27 cellular contexts compared by ENCODE assay signal in the genomic region with DNA sequence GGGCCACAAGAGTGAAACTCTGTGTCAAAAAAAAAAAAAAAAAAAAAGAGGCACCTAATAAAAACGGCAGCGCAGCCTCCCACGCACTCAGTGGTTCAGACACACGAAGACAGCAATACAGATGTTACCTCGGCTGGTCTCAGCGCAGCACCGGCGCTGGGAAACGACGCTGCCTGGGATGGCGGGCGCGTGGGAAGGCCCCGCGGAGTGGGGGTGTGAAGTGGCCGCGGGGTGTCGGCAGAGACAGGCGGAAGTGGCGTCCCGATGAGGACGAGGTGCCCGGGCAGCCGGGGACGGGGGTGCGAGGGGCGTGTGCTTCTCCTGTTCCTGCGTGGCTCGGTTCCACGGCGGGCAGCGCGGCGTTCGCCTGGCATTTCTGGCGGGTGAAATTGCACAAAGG.
"Had no signal": no experiment of that assay in that cellular context is flagged by ENCODE, and none has a peak within 500 bp of the region (broad histone marks: within the 10 kb centered on the region; RNA-seq: fewer than 3 reads in every experiment).

No MANE protein-coding gene starts in this region.

- H3K27ac ChIP-seq: ascending aorta, Peyer's patch, RWPE1, VCaP had no signal

- H3K4me3 Mint-ChIP-seq: activated CD4-positive, alpha-beta memory T cell treated with anti-CD3 and anti-CD28 coated beads for 36 hours; activated CD4-positive, alpha-beta T cell treated with anti-CD3 and anti-CD28 coated beads, Interleukin-2, amount 10 ng/mL, durations not matched to agents 7 days and 5 days; activated naive CD8-positive, alpha-beta T cell treated with anti-CD3 and anti-CD28 coated beads, Interleukin-2, amount 50 U/mL, for 24 hours; activated T-cell treated with anti-CD3 and anti-CD28 coated beads, Interleukin-2, amount 50 U/mL, for 4 hours; brain had no signal

- H3K4me1 ChIP-seq: ascending aorta, Peyer's patch had no signal

- H3K4me1 Mint-ChIP-seq: activated CD4-positive, alpha-beta T cell treated with anti-CD3 and anti-CD28 coated beads, Interleukin-2, amount 10 ng/mL, durations not matched to agents 7 days and 5 days; activated naive CD8-positive, alpha-beta T cell treated with anti-CD3 and anti-CD28 coated beads, Interleukin-2, amount 50 U/mL, for 24 hours had no signal

- H3K27me3 ChIP-seq: ascending aorta, Peyer's patch had no signal

- H3K27ac Mint-ChIP-seq: activated CD4-positive, alpha-beta memory T cell treated with anti-CD3 and anti-CD28 coated beads for 36 hours; activated CD4-positive, alpha-beta T cell treated with anti-CD3 and anti-CD28 coated beads, Interleukin-2, amount 10 ng/mL, durations not matched to agents 7 days and 5 days; activated naive CD4-positive, alpha-beta T cell treated with anti-CD3 and anti-CD28 coated beads, Interleukin-2, amount 50 U/mL, for 72 hours; activated naive CD8-positive, alpha-beta T cell treated with anti-CD3 and anti-CD28 coated beads, Interleukin-2, amount 50 U/mL, for 24 hours had no signal

- H3K36me3 ChIP-seq: ascending aorta, Peyer's patch had no signal

- H3K4me3 ChIP-seq: ascending aorta, Peyer's patch had no signal

- H3K9me3 ChIP-seq: ascending aorta, Peyer's patch had no signal

- H3K27me3 Mint-ChIP-seq: activated CD4-positive, alpha-beta memory T cell treated with anti-CD3 and anti-CD28 coated beads for 36 hours; activated CD4-positive, alpha-beta T cell treated with anti-CD3 and anti-CD28 coated beads, Interleukin-2, amount 10 ng/mL, durations not matched to agents 7 days and 5 days; activated naive CD8-positive, alpha-beta T cell treated with anti-CD3 and anti-CD28 coated beads, Interleukin-2, amount 50 U/mL, for 24 hours had no signal

- ATAC-seq: activated naive CD4-positive, alpha-beta T cell treated with anti-CD3 and anti-CD28 coated beads, Interleukin-2, amount 50 U/mL, for 72 hours; activated naive CD8-positive, alpha-beta T cell treated with anti-CD3 and anti-CD28 coated beads, Interleukin-2, amount 50 U/mL, for 24 hours; activated T-cell treated with anti-CD3 and anti-CD28 coated beads, Interleukin-2, amount 50 U/mL, for 4 hours had no signal

- H3K9me3 Mint-ChIP-seq: activated CD4-positive, alpha-beta memory T cell treated with anti-CD3 and anti-CD28 coated beads for 36 hours; activated CD4-positive, alpha-beta T cell treated with anti-CD3 and anti-CD28 coated beads, Interleukin-2, amount 10 ng/mL, durations not matched to agents 7 days and 5 days; activated naive CD4-positive, alpha-beta T cell treated with anti-CD3 and anti-CD28 coated beads, Interleukin-2, amount 50 U/mL, for 72 hours; activated naive CD8-positive, alpha-beta T cell treated with anti-CD3 and anti-CD28 coated beads, Interleukin-2, amount 50 U/mL, for 24 hours; activated T-cell treated with anti-CD3 and anti-CD28 coated beads, Interleukin-2, amount 50 U/mL, for 4 hours had no signal

- H3K36me3 Mint-ChIP-seq: activated CD4-positive, alpha-beta memory T cell treated with anti-CD3 and anti-CD28 coated beads for 36 hours; activated naive CD4-positive, alpha-beta T cell treated with anti-CD3 and anti-CD28 coated beads, Interleukin-2, amount 50 U/mL, for 72 hours; brain had no signal

- DNase-seq: activated CD4-positive, alpha-beta memory T cell treated with anti-CD3 and anti-CD28 coated beads for 36 hours; activated CD4-positive, alpha-beta T cell treated with anti-CD3 and anti-CD28 coated beads, Interleukin-2, amount 10 ng/mL, durations not matched to agents 7 days and 5 days; activated CD4-positive, CD25-positive, alpha-beta regulatory T cell; activated CD8-positive, alpha-beta memory T cell treated with anti-CD3 and anti-CD28 coated beads for 24 hours; activated effector memory CD4-positive, alpha-beta T cell treated with anti-CD3 and anti-CD28 coated beads, Interleukin-2, amount 50 U/mL, for 16 hours; activated naive CD4-positive, alpha-beta T cell treated with Interleukin-2 at 50 U/mL for 16 hours; activated naive CD8-positive, alpha-beta T cell treated with anti-CD3 and anti-CD28 coated beads, Interleukin-2, amount 50 U/mL, for 24 hours; activated T-cell treated with anti-CD3 and anti-CD28 coated beads, Interleukin-2, amount 50 U/mL, for 4 hours; amniotic stem cell; Karpas-422; MM.1S; NCI-H1105 treated with DMSO at 0.1 percent for 48 hours; NCI-H1436 treated with DMSO at 0.1 percent for 48 hours; NCI-H187; NCI-H2081; NCI-H2171 treated with DMSO at 0.1 percent for 48 hours; NCI-H345; NCI-H510A; NCI-H69; Peyer's patch; SHP77 treated with DMSO at 0.1 percent for 48 hours; T-helper 1 cell had no signal
